ENCODE assay signal across 9 cellular contexts in genomic region chr4:118968813-118969212, GRCh38.
DNase-seq lines count a peak whose midpoint lies in the region; ATAC-seq and TF ChIP-seq lines count a peak whose summit lies in the region.
"Had no signal": no experiment of that assay in that cellular context is flagged by ENCODE, and none has a peak within 500 bp of the region (broad histone marks: within the 10 kb centered on the region; RNA-seq: fewer than 3 reads in every experiment).

No MANE protein-coding gene starts in this region.

- TF ChIP-seq POLR2A in thyroid gland (IDR thresholded peaks at IDR 0.05) (no peak), lower leg skin (IDR thresholded peaks at IDR 0.05) (no peak)

- H3K4me1 ChIP-seq in duodenal mucosa (ENCODE audit: control insufficient read depth in 1 of 2, insufficient read depth in 2 of 2, low read length in 2 of 2) (peaks cover 15 to 21% of the 10 kb centered on the region in 2 donors), thyroid gland (peaks cover 4 to 12% of the 10 kb centered on the region in 2 donors)

- peak overlapping the region; percentile 45 to 55 for H3K9ac ChIP-seq in duodenal mucosa (ENCODE audit: low read depth in 1 of 2, low read length in 2 of 2)

- H3K27ac ChIP-seq in duodenal mucosa (ENCODE audit: low read depth, low read length) (no peak overlapping the region), thyroid gland (peak overlapping the region in 2 of 3 donors; percentile 9 to 56)

- H3K4me3 Mint-ChIP-seq in mesothelial cell of epicardium = peak overlapping the region; percentile 32
- H3K4me3 Mint-ChIP-seq: activated naive CD4-positive, alpha-beta T cell treated with anti-CD3 and anti-CD28 coated beads for 36 hours had no signal

- H3K4me3 ChIP-seq in duodenal mucosa (ENCODE audit: low read depth in 1 of 2, low read length in 2 of 2) (peak overlapping the region; percentile 53 to 56), thyroid gland (replicated peaks in 1 of 3) (no peak overlapping the region), lower leg skin (ENCODE audit: low read depth, poor library complexity, severe bottlenecking) (no peak overlapping the region)

- DNase-seq in OCI-M1 (lab: John Stamatoyannopoulos, UW) (peak; percentile 71), mesothelial cell of epicardium (ENCODE audit: low spot score in 2 of 2, unreplicated experiment in 2 of 2) (no peak), thyroid gland (no peak), hepatic stellate cell (ENCODE audit: low spot score) (no peak), 8988T (no peak), lower leg skin (ENCODE audit: low spot score in 2 of 2) (no peak)

- H3K27me3 Mint-ChIP-seq in mesothelial cell of epicardium (ENCODE audit: low read depth) = no peaks in the 10 kb centered on the region

- ATAC-seq in GM18520 (IDR thresholded peaks at IDR 0.05; ENCODE audit: unreplicated experiment) = no peak

- intact Hi-C loops in thyroid gland (cut with DNase I) (loop anchor here (10.0 kb wide), 1 partner anchor 204 kb away; no protein-coding TSS in a partner anchor), lower leg skin (cut with DNase I; ENCODE audit: low total_unique reads) (no loop called here)

- peaks cover 55% of the 10 kb centered on the region for H3K4me1 Mint-ChIP-seq in mesothelial cell of epicardium

- H3K36me3 Mint-ChIP-seq in mesothelial cell of epicardium = no peaks in the 10 kb centered on the region

- H3K36me3 ChIP-seq in duodenal mucosa (ENCODE audit: control insufficient read depth in 1 of 2, insufficient read depth in 2 of 2, low read length in 2 of 2) (no peaks in the 10 kb centered on the region), thyroid gland (no peaks in the 10 kb centered on the region)

- H3K9me3 Mint-ChIP-seq in mesothelial cell of epicardium = no peaks in the 10 kb centered on the region
- H3K9me3 Mint-ChIP-seq: activated naive CD4-positive, alpha-beta T cell treated with anti-CD3 and anti-CD28 coated beads for 36 hours had no signal

- TF ChIP-seq CTCF in mesothelial cell of epicardium (IDR thresholded peaks at IDR 0.05; ENCODE audit: unreplicated experiment) (no peak), thyroid gland (IDR thresholded peaks at IDR 0.05) (no peak), lower leg skin (IDR thresholded peaks at IDR 0.05) (no peak)

- peak overlapping the region; percentile 93 for H3K27ac Mint-ChIP-seq in mesothelial cell of epicardium
- H3K27ac Mint-ChIP-seq: activated naive CD4-positive, alpha-beta T cell treated with anti-CD3 and anti-CD28 coated beads for 36 hours had no signal

- 57 to 62% methylated on average over 6 of the region's 6 CpGs for WGBS in thyroid gland, 2 donors
- 22 to 31% methylated on average over 6 of the region's 6 CpGs for WGBS in lower leg skin, 2 donors

- H3K27me3 ChIP-seq in duodenal mucosa (ENCODE audit: control insufficient read depth in 1 of 2, insufficient read depth in 2 of 2, low read length in 2 of 2) (no peaks in the 10 kb centered on the region), thyroid gland (no peaks in the 10 kb centered on the region)

- H3K9me3 ChIP-seq in duodenal mucosa (ENCODE audit: control insufficient read depth in 1 of 2, low read length in 2 of 2) (no peaks in the 10 kb centered on the region), thyroid gland (no peaks in the 10 kb centered on the region)

Comparison
In these comparisons a context has a peak if more than half of its experiments do, and no peak if none do; other contexts are left out.
1. H3K4me3 ChIP-seq: peak in duodenal mucosa (2 of 2); none in thyroid gland (0 of 3) and lower leg skin (single experiment).